ENCODE assay signal across 15 cellular contexts in the genomic region with DNA sequence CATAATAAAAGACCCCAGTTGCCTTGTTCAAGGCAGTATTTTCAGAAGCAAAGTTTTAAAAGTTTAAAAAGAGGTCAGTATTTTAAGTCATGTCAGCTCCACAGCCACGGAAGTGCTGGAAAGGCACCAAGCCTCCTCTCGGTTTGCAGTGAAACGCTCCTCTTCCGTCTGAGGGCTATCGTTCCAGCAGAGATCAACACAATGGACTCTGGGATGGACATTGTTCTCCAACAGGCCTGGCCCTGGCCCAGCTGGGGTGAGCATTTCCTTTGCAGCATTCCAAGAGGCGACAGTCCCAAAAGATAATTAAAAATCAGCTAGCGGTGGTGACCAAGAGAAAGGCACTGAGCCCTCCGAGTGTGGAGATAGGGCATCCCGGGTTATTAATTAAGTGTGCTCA.
"Had no signal": no experiment of that assay in that cellular context is flagged by ENCODE, and none has a peak within 500 bp of the region (broad histone marks: within the 10 kb centered on the region; RNA-seq: fewer than 3 reads in every experiment).

No MANE protein-coding gene starts in this region.

- H3K27me3 ChIP-seq: brain microvascular endothelial cell, suprapubic skin had no signal

- H3K9me3 ChIP-seq: suprapubic skin had no signal

- H3K27ac ChIP-seq: brain microvascular endothelial cell, suprapubic skin had no signal

- H3K36me3 ChIP-seq: brain microvascular endothelial cell, suprapubic skin had no signal

- DNase-seq: activated CD4-positive, alpha-beta T cell treated with anti-CD3 and anti-CD28 coated beads, Interleukin-2, amount 50 U/mL, for 1 hour; activated naive CD4-positive, alpha-beta T cell; activated naive CD8-positive, alpha-beta T cell treated with anti-CD3 and anti-CD28 coated beads, Interleukin-2, amount 10 ng/mL, durations not matched to agents 7 days and 5 days; activated T-cell treated with anti-CD3 and anti-CD28 coated beads for 4 hours; anterior cingulate cortex; brain microvascular endothelial cell; endodermal cell; stimulated activated CD4-positive, alpha-beta T cell treated with anti-CD3 and anti-CD28 coated beads, Interleukin-2, amount 100 ng/mL, for 48 hours; T-helper 1 cell; T1000; trophoblast cell had no signal

- ATAC-seq: activated CD4-positive, CD25-positive, alpha-beta regulatory T cell treated with anti-CD3 and anti-CD28 coated beads, Interleukin-2, amount 50 U/mL, for 24 hours; SK-N-SH treated with all-trans-retinoic acid at 6 μM for 48 hours; stimulated activated memory B cell treated with anti-CD40 and anti-IgM and Interleukin-4, amounts not matched to agents 10 μg/mL and 1 μg/mL and 100 μg/mL, for 72 hours had no signal

- H3K4me3 ChIP-seq: suprapubic skin had no signal
